ENCODE assay signal across 8 cellular contexts in genomic region chr2:6352906-6353515, GRCh38.
DNase-seq lines count a peak whose midpoint lies in the region; TF ChIP-seq lines count a peak whose summit lies in the region.

No MANE protein-coding gene starts in this region.

- no peak overlapping the region for H2AFZ ChIP-seq in parathyroid adenoma

- no peaks in the 10 kb centered on the region for H3K27me3 ChIP-seq in parathyroid adenoma (ENCODE audit: control insufficient read depth, insufficient read depth, low read length)

- DNase-seq in GM12864 (ENCODE audit: low read depth) (no peak), NCI-H524 treated with DMSO at 0.1 percent for 48 hours (lab: John Stamatoyannopoulos, UW) (peak; percentile 8), epithelial cell of esophagus (ENCODE audit: low read depth) (peak; percentile 55), GM10248 (ENCODE audit: extremely low spot score) (no peak), dermis blood vessel endothelial cell (no peak), DMS79 (lab: John Stamatoyannopoulos, UW) (no peak), GOT3 (lab: John Stamatoyannopoulos, UW) (no peak)

- CTCF ChIA-PET in GM10248 (lab: Yijun Ruan, JAX), result interaction anchor here (0.9 to 1.4 kb wide), 4 partner anchors 9 to 40 kb away, joined by 3 read pairs; no protein-coding TSS in a partner anchor

- no peaks in the 10 kb centered on the region for H3K9me3 ChIP-seq in parathyroid adenoma (ENCODE audit: control insufficient read depth, low read length)

- TF ChIP-seq CTCF in GM12864 (IDR thresholded peaks at IDR 0.05; ENCODE audit: low read depth, low read length, missing control alignments) (peak; percentile 20), epithelial cell of esophagus (IDR thresholded peaks at IDR 0.05; ENCODE audit: insufficient read depth, low read depth, low read length, missing control alignments) (peak; percentile 77), parathyroid adenoma (IDR thresholded peaks at IDR 0.05) (peak; percentile 16), GM10248 (IDR thresholded peaks at IDR 0.05; ENCODE audit: control extremely low read depth, extremely low read depth, low read depth, missing control alignments) (no peak)

- no peak overlapping the region for H3K4me3 ChIP-seq in GM12864 (ENCODE audit: low read depth, low read length)
- no peak overlapping the region for H3K4me3 ChIP-seq in epithelial cell of esophagus (ENCODE audit: low read length)
- no peak overlapping the region for H3K4me3 ChIP-seq in parathyroid adenoma (ENCODE audit: low read depth, low read length)

- H3K4me1 ChIP-seq in parathyroid adenoma, result no peaks in the 10 kb centered on the region

- no peak overlapping the region for H3K4me2 ChIP-seq in parathyroid adenoma (ENCODE audit: low read length)

- no peaks in the 10 kb centered on the region for H3K79me2 ChIP-seq in parathyroid adenoma

- no peak overlapping the region for H3K9ac ChIP-seq in parathyroid adenoma

- POLR2A ChIA-PET in GM10248 (lab: Yijun Ruan, JAX), result no interaction called here

- no peak overlapping the region for H3K27ac ChIP-seq in parathyroid adenoma

- no peaks in the 10 kb centered on the region for H3K36me3 ChIP-seq in parathyroid adenoma (ENCODE audit: control insufficient read depth, insufficient read depth, low read length)

Comparison
In these comparisons a context has a peak if more than half of its experiments do, and no peak if none do; other contexts are left out.
1. DNase-seq: peak in NCI-H524 treated with DMSO at 0.1 percent for 48 hours (single experiment) and epithelial cell of esophagus (single experiment); none in GM12864 (single experiment), GM10248 (single experiment), dermis blood vessel endothelial cell (single experiment), DMS79 (single experiment) and GOT3 (single experiment).